Comparison of ENCODE assay signal across 1 cellular context in the genomic region with DNA sequence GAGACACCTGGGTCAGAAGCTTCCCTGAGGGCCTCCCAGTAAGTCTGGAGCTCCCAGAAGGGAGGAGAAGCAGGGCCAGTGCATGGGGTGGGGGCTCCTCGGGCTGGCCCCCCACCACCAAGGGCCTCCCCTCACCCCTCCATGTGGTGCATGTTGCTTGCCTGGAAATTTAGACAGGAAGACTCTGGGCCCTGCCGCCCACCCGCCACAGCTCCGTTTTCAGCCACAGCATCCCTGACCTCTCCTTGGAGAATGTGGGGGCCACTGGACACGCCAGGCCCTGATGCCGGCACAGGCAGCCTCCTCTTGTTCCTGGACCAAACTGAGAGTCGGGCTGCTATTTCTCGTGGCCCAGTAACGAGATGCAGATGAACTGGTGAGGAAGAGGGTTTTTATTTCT.
TF ChIP-seq lines count a peak whose summit lies in the region.

No MANE protein-coding gene starts in this region.

TF ChIP-seq in H1, 55 proteins besides CTCF, POLR2A, EP300 and RAD21:
- TF ChIP-seq RXRA (IDR thresholded peaks at IDR 0.05; ENCODE audit: insufficient read depth, low read depth, low read length) (no peak), POU5F1 (IDR thresholded peaks at IDR 0.05; ENCODE audit: low read depth, low read length) (no peak)
TF ChIP-seq in H1: peak in this region for 0.
